ENCODE assay signal across 16 cellular contexts in the genomic region with DNA sequence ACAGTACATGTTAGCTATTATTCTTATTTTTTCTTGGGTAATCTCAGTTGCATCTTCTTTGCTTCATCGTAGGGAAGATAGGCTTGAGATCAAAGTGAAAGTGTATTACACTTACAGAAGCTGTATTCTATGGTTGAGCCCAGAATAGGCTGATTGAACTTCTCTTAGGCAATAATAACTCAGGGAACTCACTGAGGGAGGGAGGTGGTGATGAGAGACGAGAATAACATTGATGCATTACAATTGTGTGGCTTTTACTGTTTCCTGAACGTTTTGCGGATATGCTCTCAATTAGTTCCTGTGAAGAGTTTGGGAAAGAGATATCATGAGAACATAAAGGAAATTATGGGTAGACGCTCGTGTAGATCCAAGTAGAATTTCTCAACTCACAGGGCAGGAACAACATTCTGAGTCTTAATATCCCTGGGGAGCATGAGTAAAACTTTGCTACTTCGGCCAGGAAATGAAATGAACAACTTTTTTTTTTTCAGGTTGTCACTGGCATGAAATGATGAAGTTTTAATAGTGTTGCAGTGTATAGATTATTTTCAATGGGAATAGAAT.
"Had no signal": no experiment of that assay in that cellular context is flagged by ENCODE, and none has a peak within 500 bp of the region (broad histone marks: within the 10 kb centered on the region; RNA-seq: fewer than 3 reads in every experiment).

No MANE protein-coding gene starts in this region.

- ATAC-seq: heart left ventricle, left colon, lower lobe of right lung, right lobe of liver had no signal

- DNase-seq: activated CD4-positive, alpha-beta T cell treated with anti-CD3 and anti-CD28 coated beads, Interleukin-2, amount 50 U/mL, for 1 hour; activated CD4-positive, CD25-positive, alpha-beta regulatory T cell; activated CD8-positive, alpha-beta memory T cell treated with anti-CD3 and anti-CD28 coated beads for 24 hours; activated naive CD4-positive, alpha-beta T cell treated with Interleukin-2 at 50 U/mL for 16 hours; aorta; endodermal cell; foreskin melanocyte; heart left ventricle; left colon; lower lobe of right lung; midbrain; right lobe of liver; stimulated activated CD4-positive, alpha-beta T cell treated with anti-CD3 and anti-CD28 coated beads, Interleukin-1b, Interleukin-23, amount 100 ng/mL, for 48 hours; stomach; SW 1271; thyroid gland had no signal

- H3K27ac ChIP-seq: heart left ventricle, lower lobe of right lung, right lobe of liver, stomach, thyroid gland had no signal

- H3K9me3 ChIP-seq: heart left ventricle, lower lobe of right lung, right lobe of liver, stomach, thyroid gland had no signal

- H3K27me3 ChIP-seq: right lobe of liver, stomach, thyroid gland had no signal

- H3K4me1 ChIP-seq: heart left ventricle, lower lobe of right lung, right lobe of liver, stomach, thyroid gland had no signal

- H3K4me3 ChIP-seq: heart left ventricle, lower lobe of right lung, right lobe of liver, stomach, thyroid gland had no signal

- H3K36me3 ChIP-seq: heart left ventricle, lower lobe of right lung, right lobe of liver, stomach, thyroid gland had no signal
